Comparison of ENCODE assay signal across 26 cellular contexts in genomic region chr6:4813055-4813454, GRCh38.
"Had no signal": no experiment of that assay in that cellular context is flagged by ENCODE, and none has a peak within 500 bp of the region (broad histone marks: within the 10 kb centered on the region; RNA-seq: fewer than 3 reads in every experiment).

No MANE protein-coding gene starts in this region.

- H3K36me3 Mint-ChIP-seq: immature natural killer cell; stimulated activated effector memory CD8-positive, alpha-beta T cell treated with anti-CD3 and anti-CD28 coated beads, Interleukin-12 subunit alpha, Interleukin-12 subunit beta, amount 100 ng/mL, for 72 hours had no signal

- DNase-seq: hippocampal formation; immature natural killer cell; kidney; left colon; left lung; midbrain; mucosa of descending colon; naive thymus-derived CD4-positive, alpha-beta T cell; ovary; retina; right cardiac atrium; spleen; stimulated activated CD4-positive, alpha-beta T cell treated with anti-CD3 and anti-CD28 coated beads, Interleukin-4, amount 100 ng/mL, for 24 hours; stimulated activated naive CD4-positive, alpha-beta T cell; tibial artery; upper lobe of left lung had no signal

- H3K9me3 Mint-ChIP-seq: immature natural killer cell; stimulated activated naive CD8-positive, alpha-beta T cell treated with anti-CD3 and anti-CD28 coated beads, Interleukin-15, Interleukin-2, amounts not matched to agents 100 ng/mL and 50 ng/mL, for 24 hours had no signal

- H3K27me3 ChIP-seq: left lung, ovary, spleen, suprapubic skin, tibial artery, upper lobe of left lung, vagina had no signal

- H3K9me3 ChIP-seq: left lung, mucosa of descending colon, ovary, suprapubic skin, thoracic aorta, tibial artery, upper lobe of left lung, vagina had no signal

- ATAC-seq: left colon; left lung; mucosa of descending colon; naive thymus-derived CD4-positive, alpha-beta T cell; natural killer cell treated with Interleukin-12 subunit alpha and Interleukin-12 subunit beta and Interleukin-15 and Interleukin-18, amount 100 ng/mL, for 72 hours; right cardiac atrium; sciatic nerve; stimulated activated effector memory CD8-positive, alpha-beta T cell treated with anti-CD3 and anti-CD28 coated beads, Interleukin-12 subunit alpha, Interleukin-12 subunit beta, amount 100 ng/mL, for 72 hours had no signal

- H3K27ac ChIP-seq: left lung, ovary, skin epidermis, spleen, suprapubic skin, thoracic aorta, tibial artery, upper lobe of left lung, vagina had no signal

- H3K4me3 ChIP-seq: left lung, lung, mucosa of descending colon, ovary, skin epidermis, spleen, suprapubic skin, thoracic aorta, tibial artery, upper lobe of left lung, vagina had no signal

- H3K27me3 Mint-ChIP-seq: naive thymus-derived CD4-positive, alpha-beta T cell; natural killer cell treated with Interleukin-12 subunit alpha and Interleukin-12 subunit beta and Interleukin-15 and Interleukin-18, amount 100 ng/mL, for 72 hours; progenitor cell of endocrine pancreas; stimulated activated naive CD8-positive, alpha-beta T cell treated with anti-CD3 and anti-CD28 coated beads, Interleukin-15, Interleukin-2, amounts not matched to agents 100 ng/mL and 50 ng/mL, for 24 hours had no signal

- H3K4me3 Mint-ChIP-seq: natural killer cell treated with Interleukin-12 subunit alpha and Interleukin-12 subunit beta and Interleukin-15 and Interleukin-18, amount 100 ng/mL, for 72 hours; stimulated activated effector memory CD8-positive, alpha-beta T cell treated with anti-CD3 and anti-CD28 coated beads, Interleukin-12 subunit alpha, Interleukin-12 subunit beta, amount 100 ng/mL, for 72 hours; stimulated activated naive CD8-positive, alpha-beta T cell treated with anti-CD3 and anti-CD28 coated beads, Interleukin-15, Interleukin-2, amounts not matched to agents 100 ng/mL and 50 ng/mL, for 24 hours had no signal

- H3K36me3 ChIP-seq: left lung, ovary, spleen, suprapubic skin, thoracic aorta, tibial artery, upper lobe of left lung, vagina had no signal

- H3K27ac Mint-ChIP-seq: naive thymus-derived CD4-positive, alpha-beta T cell; natural killer cell treated with Interleukin-12 subunit alpha and Interleukin-12 subunit beta and Interleukin-15 and Interleukin-18, amount 100 ng/mL, for 72 hours; progenitor cell of endocrine pancreas; stimulated activated naive CD8-positive, alpha-beta T cell treated with anti-CD3 and anti-CD28 coated beads, Interleukin-15, Interleukin-2, amounts not matched to agents 100 ng/mL and 50 ng/mL, for 24 hours had no signal
